In the genomic region with DNA sequence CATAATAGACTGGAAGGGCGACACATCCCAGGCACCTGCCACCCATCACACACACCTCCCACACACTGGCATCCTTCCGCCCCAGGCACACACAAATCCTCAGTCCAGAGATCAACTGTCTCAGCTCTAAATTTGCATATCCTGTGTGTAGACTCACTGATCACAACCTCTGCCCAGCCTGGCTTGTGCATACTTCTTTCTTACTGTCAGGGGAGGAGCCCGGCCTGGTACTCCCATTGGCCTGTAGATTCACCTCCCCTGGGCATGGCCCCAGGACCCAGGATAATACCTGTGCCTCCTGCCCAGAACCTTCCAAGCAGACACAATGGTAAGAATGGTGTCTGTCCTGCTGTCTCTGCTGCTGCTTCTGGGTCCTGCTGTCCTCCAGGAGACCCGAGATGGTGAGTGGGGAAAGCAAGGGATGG, we compare ENCODE assay signal across 11 cellular contexts. TPM values are rescaled to one million over a fixed set of nuclear protein-coding genes. Genes with fewer than 3 reads are reported as not detected.
A peak's percentile ranks its signal among the peaks of the same experiment; 100 is the strongest.
DNase-seq lines count a peak whose midpoint lies in the region; ATAC-seq, FAIRE-seq and TF ChIP-seq lines count a peak whose summit lies in the region.
"Not testable (repeated sequence)": the region's sequence is repeated elsewhere in the genome, so short reads cannot be mapped to it uniquely, and the experiment has no call there.
"Had no signal": no experiment of that assay in that cellular context is flagged by ENCODE, and none has a peak within 500 bp of the region (broad histone marks: within the 10 kb centered on the region; RNA-seq: fewer than 3 reads in every experiment).

No MANE protein-coding gene starts in this region.

- FAIRE-seq in GM18507 (lab: Jason Lieb, UNC): peak; percentile 58

- peaks cover 22% of the 10 kb centered on the region for H3K4me1 ChIP-seq in OCI-LY7 (ENCODE audit: insufficient read depth, low read length, poor library complexity, severe bottlenecking)

- TF ChIP-seq CTCF in OCI-LY7 (conservative IDR thresholded peaks at IDR 0.05; ENCODE audit: low read length): not testable (repeated sequence)

- H3K27me3 Mint-ChIP-seq in activated CD8-positive, alpha-beta T cell treated with anti-CD3 and anti-CD28 coated beads, Interleukin-2, amount 10 ng/mL, durations not matched to agents 7 days and 5 days (ENCODE audit: low read depth): not testable (repeated sequence)
- H3K27me3 Mint-ChIP-seq in natural killer cell treated with Interleukin-12 subunit alpha and Interleukin-12 subunit beta and Interleukin-15 and Interleukin-18, amount 100 ng/mL, for 72 hours: peaks cover 7 to 26% of the 10 kb centered on the region in 2 donors

- POLR2A ChIA-PET in OCI-LY7 (lab: Charles Lee); activated CD8-positive, alpha-beta T cell treated with anti-CD3 and anti-CD28 coated beads, Interleukin-2, amount 10 ng/mL, durations not matched to agents 7 days and 5 days (lab: Charles Lee): not testable (repeated sequence)

- CTCF ChIA-PET in OCI-LY7 (lab: Charles Lee; ENCODE audit: unreplicated experiment): not testable (repeated sequence)
- CTCF ChIA-PET in activated CD8-positive, alpha-beta T cell treated with anti-CD3 and anti-CD28 coated beads, Interleukin-2, amount 10 ng/mL, durations not matched to agents 7 days and 5 days (lab: Charles Lee): interaction anchor here (0.6 to 7.9 kb wide), 20 partner anchors 8 to 349 kb away, joined by 3 to 73 read pairs (median 4); partner anchors contain the start of genes GJC3 and TRIM4

- not testable (repeated sequence) for H3K36me3 Mint-ChIP-seq in activated CD8-positive, alpha-beta T cell treated with anti-CD3 and anti-CD28 coated beads, Interleukin-2, amount 10 ng/mL, durations not matched to agents 7 days and 5 days (ENCODE audit: low read depth); natural killer cell treated with Interleukin-12 subunit alpha and Interleukin-12 subunit beta and Interleukin-15 and Interleukin-18, amount 100 ng/mL, for 72 hours

- DNase-seq in GM18507 (ENCODE audit: extremely low spot score, insufficient read length, low read depth); activated CD8-positive, alpha-beta T cell treated with anti-CD3 and anti-CD28 coated beads, Interleukin-2, amount 10 ng/mL, durations not matched to agents 7 days and 5 days; natural killer cell treated with Interleukin-12 subunit alpha and Interleukin-12 subunit beta and Interleukin-15 and Interleukin-18, amount 100 ng/mL, for 72 hours (ENCODE audit: low spot score); stimulated activated naive CD8-positive, alpha-beta T cell treated with anti-CD3 and anti-CD28 coated beads, Interleukin-15, Interleukin-2, amounts not matched to agents 100 U/mL and 50 U/mL, for 24 hours: not testable (repeated sequence)
- DNase-seq in OCI-LY7 (ENCODE audit: low spot score): peak; percentile 66
- peak; percentile 41 for DNase-seq in germinal center (ENCODE audit: low spot score)

- H4K20me1 ChIP-seq in OCI-LY7 (ENCODE audit: insufficient read depth, low read length): not testable (repeated sequence)

- peak; percentile 46 for ATAC-seq in GM19468 (IDR thresholded peaks at IDR 0.05; ENCODE audit: extremely low read depth, unreplicated experiment)
- peak; percentile 52 for ATAC-seq in HG03196 (IDR thresholded peaks at IDR 0.05; ENCODE audit: unreplicated experiment)
- peak; percentile 46 for ATAC-seq in activated CD8-positive, alpha-beta T cell treated with anti-CD3 and anti-CD28 coated beads, Interleukin-2, amount 10 ng/mL, durations not matched to agents 7 days and 5 days
- peak; percentile 70 to 86 for ATAC-seq in natural killer cell treated with Interleukin-12 subunit alpha and Interleukin-12 subunit beta and Interleukin-15 and Interleukin-18, amount 100 ng/mL, for 72 hours
- ATAC-seq in stimulated activated naive CD8-positive, alpha-beta T cell treated with anti-CD3 and anti-CD28 coated beads, Interleukin-15, Interleukin-2, amounts not matched to agents 100 U/mL and 50 U/mL, for 24 hours: peak; percentile 72

- peak overlapping the region; percentile 44; the same call in 1 of the 2 replicates for H2AFZ ChIP-seq in OCI-LY7 (ENCODE audit: low read length)

- H3K9me3 ChIP-seq in OCI-LY7 (ENCODE audit: low read length): not testable (repeated sequence)

- not testable (repeated sequence) for H3K9me3 Mint-ChIP-seq in activated CD8-positive, alpha-beta T cell treated with anti-CD3 and anti-CD28 coated beads, Interleukin-2, amount 10 ng/mL, durations not matched to agents 7 days and 5 days (ENCODE audit: insufficient read depth); natural killer cell treated with Interleukin-12 subunit alpha and Interleukin-12 subunit beta and Interleukin-15 and Interleukin-18, amount 100 ng/mL, for 72 hours

- not testable (repeated sequence) for H3K79me2 ChIP-seq in OCI-LY7 (ENCODE audit: insufficient read depth, low read depth, low read length)

- not testable (repeated sequence) for H3K9me2 ChIP-seq in OCI-LY7 (ENCODE audit: insufficient read depth, low read length)

- H3K4me3 ChIP-seq in OCI-LY7 (ENCODE audit: low read depth, low read length, poor library complexity, severe bottlenecking): peak overlapping the region; percentile 38

- intact Hi-C loops in OCI-LY7 (cut with micrococcal nuclease; ENCODE audit: unreplicated experiment): not testable (repeated sequence)

- H3K4me1 Mint-ChIP-seq in activated CD8-positive, alpha-beta T cell treated with anti-CD3 and anti-CD28 coated beads, Interleukin-2, amount 10 ng/mL, durations not matched to agents 7 days and 5 days (ENCODE audit: low read depth): peaks cover 22% of the 10 kb centered on the region
- H3K4me1 Mint-ChIP-seq in natural killer cell treated with Interleukin-12 subunit alpha and Interleukin-12 subunit beta and Interleukin-15 and Interleukin-18, amount 100 ng/mL, for 72 hours (ENCODE audit: low read depth in 2 of 2): not testable (repeated sequence)

- peak overlapping the region; percentile 67 for H3K4me2 ChIP-seq in OCI-LY7 (ENCODE audit: low read length)

- peak overlapping the region; percentile 13 for H3K27ac ChIP-seq in OCI-LY7 (ENCODE audit: low read depth, low read length, poor library complexity, severe bottlenecking)

- not testable (repeated sequence) for H3K4me3 Mint-ChIP-seq in activated CD8-positive, alpha-beta T cell treated with anti-CD3 and anti-CD28 coated beads, Interleukin-2, amount 10 ng/mL, durations not matched to agents 7 days and 5 days; natural killer cell treated with Interleukin-12 subunit alpha and Interleukin-12 subunit beta and Interleukin-15 and Interleukin-18, amount 100 ng/mL, for 72 hours

- BruUV-seq in OCI-LY7 (replicated peaks; lab: Mats Ljungman, UMichigan): not testable (repeated sequence)

- not testable (repeated sequence) for H3K36me3 ChIP-seq in OCI-LY7 (ENCODE audit: insufficient read depth, low read length)

- not testable (repeated sequence) for H3K27ac Mint-ChIP-seq in activated CD8-positive, alpha-beta T cell treated with anti-CD3 and anti-CD28 coated beads, Interleukin-2, amount 10 ng/mL, durations not matched to agents 7 days and 5 days; natural killer cell treated with Interleukin-12 subunit alpha and Interleukin-12 subunit beta and Interleukin-15 and Interleukin-18, amount 100 ng/mL, for 72 hours

RNA-seq across cellular contexts. Expression of gene AZGP1, which starts 4.6 kb away (rescaled TPM):
- 0.60 and 2.1 TPM in 2 replicates for total RNA-seq in OCI-LY7 (2014; rRNA removed; shearing (Covaris generic))
- 0.44 and 0.89 TPM in 2 replicates for total RNA-seq in OCI-LY7 (2022)
- not detected for total RNA-seq in activated CD8-positive, alpha-beta T cell treated with anti-CD3 and anti-CD28 coated beads, Interleukin-2, amount 10 ng/mL, durations not matched to agents 7 days and 5 days
- not detected for total RNA-seq in natural killer cell treated with Interleukin-12 subunit alpha and Interleukin-12 subunit beta and Interleukin-15 and Interleukin-18, amount 100 ng/mL, for 72 hours
- total RNA-seq: PC-9; T-helper 1 cell treated with Interleukin-12 subunit alpha and Interleukin-12 subunit beta and Interleukin-4 antibody, amounts not matched to agents 30 ng/mL and 1 ng/mL, for 36 hours had no signal

RNA-seq across cellular contexts. Expression of gene ZKSCAN1, which starts 34.9 kb away (rescaled TPM):
- total RNA-seq in OCI-LY7 (2014; rRNA removed; shearing (Covaris generic)): 20.2 and 21.4 TPM in 2 replicates
- 48.1 and 55.4 TPM in 2 replicates for total RNA-seq in OCI-LY7 (2022)
- total RNA-seq in activated CD8-positive, alpha-beta T cell treated with anti-CD3 and anti-CD28 coated beads, Interleukin-2, amount 10 ng/mL, durations not matched to agents 7 days and 5 days: 10 to 100 TPM; 50.4 to 54.5 TPM
- total RNA-seq in natural killer cell treated with Interleukin-12 subunit alpha and Interleukin-12 subunit beta and Interleukin-15 and Interleukin-18, amount 100 ng/mL, for 72 hours: 10 to 100 TPM; 64.9 to 70.6 TPM

RNA-seq across cellular contexts. Expression of gene GJC3, which starts 51.0 kb away (rescaled TPM):
- not detected in 2 replicates for total RNA-seq in OCI-LY7 (2014; rRNA removed; shearing (Covaris generic))
- not detected in 2 replicates for total RNA-seq in OCI-LY7 (2022)
- total RNA-seq in activated CD8-positive, alpha-beta T cell treated with anti-CD3 and anti-CD28 coated beads, Interleukin-2, amount 10 ng/mL, durations not matched to agents 7 days and 5 days: under 1 TPM in 1 of 2 experiments, not detected in 1; 0.21 TPM
- not detected for total RNA-seq in natural killer cell treated with Interleukin-12 subunit alpha and Interleukin-12 subunit beta and Interleukin-15 and Interleukin-18, amount 100 ng/mL, for 72 hours
- total RNA-seq: M059J, PC-9 had no signal
